15 cellular contexts compared by ENCODE assay signal in genomic region chr5:160054831-160055230, GRCh38. TPM values are rescaled to one million over a fixed set of nuclear protein-coding genes. Genes with fewer than 3 reads are reported as not detected.
DNase-seq lines count a peak whose midpoint lies in the region; ATAC-seq, FAIRE-seq and TF ChIP-seq lines count a peak whose summit lies in the region.
"Had no signal": no experiment of that assay in that cellular context is flagged by ENCODE, and none has a peak within 500 bp of the region (broad histone marks: within the 10 kb centered on the region; RNA-seq: fewer than 3 reads in every experiment).

No MANE protein-coding gene starts in this region.

- H3K4me3 ChIP-seq in foreskin fibroblast (ENCODE audit: low read depth in 1 of 2, low read length in 2 of 2), result no peak overlapping the region
- H3K4me3 ChIP-seq: body of pancreas had no signal

- no peak for TF ChIP-seq CTCF in foreskin fibroblast (IDR thresholded peaks at IDR 0.05; ENCODE audit: low read depth, low read length)

- TF ChIP-seq POLR2A in GM12892 (IDR thresholded peaks at IDR 0.05; ENCODE audit: low read depth, low read length), result no peak

- FAIRE-seq in GM12892 (lab: Jason Lieb, UNC), result no peak
- FAIRE-seq: H1 had no signal

- DNase-seq in A172 (ENCODE audit: low spot score) (peak; percentile 77), HCEC 1CT (peak; percentile 20), RPMI7951 (ENCODE audit: low read depth) (peak; percentile 36), foreskin fibroblast (peak; percentile 28 to 47), NCI-H1092 (lab: John Stamatoyannopoulos, UW) (no peak), GM12892 (ENCODE audit: insufficient read length) (no peak)
- DNase-seq in stimulated activated naive CD4-positive, alpha-beta T cell treated with Interleukin-2 at 50 U/mL for 16 hours (lab: John Stamatoyannopoulos, UW), result no peak
- DNase-seq: activated naive CD4-positive, alpha-beta T cell treated with Interleukin-2 at 50 U/mL for 16 hours; body of pancreas; COR-L47; foreskin melanocyte; nucleus accumbens; stimulated activated naive B cell treated with anti-CD40 and anti-IgM and Interleukin-4, amounts not matched to agents 10 μg/mL and 1 μg/mL and 100 μg/mL, for 72 hours had no signal

- ATAC-seq in GM19035 (IDR thresholded peaks at IDR 0.05; ENCODE audit: unreplicated experiment), result no peak
- ATAC-seq: body of pancreas; stimulated activated naive B cell treated with anti-CD40 and anti-IgM and Interleukin-4, amounts not matched to agents 10 μg/mL and 1 μg/mL and 100 μg/mL, for 72 hours had no signal

RNA-seq across cellular contexts. Expression of gene TTC1, which starts 45.9 kb away (rescaled TPM):
- total RNA-seq in A172 (2014; rRNA removed; shearing (Covaris generic)), result 167 and 180 TPM in 2 replicates
- total RNA-seq in RPMI7951 (2014; rRNA removed; shearing (Covaris generic)), result 43.9 and 46.9 TPM in 2 replicates
- polyA plus RNA-seq in GM12892 (2012; ENCODE audit: missing spikeins), result 87.8 TPM

Comparison
In these comparisons a context has a peak if more than half of its experiments do, and no peak if none do; other contexts are left out.
1. DNase-seq: peak in A172 (single experiment), HCEC 1CT (single experiment), RPMI7951 (single experiment) and foreskin fibroblast (2 of 2); none in NCI-H1092 (single experiment), stimulated activated naive CD4-positive, alpha-beta T cell treated with Interleukin-2 at 50 U/mL for 16 hours (single experiment) and GM12892 (single experiment).